ENCODE assay signal across 1 cellular context in genomic region chr18:34976899-34977786, GRCh38.
TF ChIP-seq lines count a peak whose summit lies in the region.

No MANE protein-coding gene starts in this region.

TF ChIP-seq in HepG2, 621 proteins besides CTCF, POLR2A, EP300 and RAD21 (continued from another document and continues in another):
- peak; percentile 18 for TF ChIP-seq TEAD3 (CRISPR knock-in tag; optimal IDR thresholded peaks at IDR 0.05; ENCODE audit: borderline replicate concordance)
- TF ChIP-seq, protein P1, sequence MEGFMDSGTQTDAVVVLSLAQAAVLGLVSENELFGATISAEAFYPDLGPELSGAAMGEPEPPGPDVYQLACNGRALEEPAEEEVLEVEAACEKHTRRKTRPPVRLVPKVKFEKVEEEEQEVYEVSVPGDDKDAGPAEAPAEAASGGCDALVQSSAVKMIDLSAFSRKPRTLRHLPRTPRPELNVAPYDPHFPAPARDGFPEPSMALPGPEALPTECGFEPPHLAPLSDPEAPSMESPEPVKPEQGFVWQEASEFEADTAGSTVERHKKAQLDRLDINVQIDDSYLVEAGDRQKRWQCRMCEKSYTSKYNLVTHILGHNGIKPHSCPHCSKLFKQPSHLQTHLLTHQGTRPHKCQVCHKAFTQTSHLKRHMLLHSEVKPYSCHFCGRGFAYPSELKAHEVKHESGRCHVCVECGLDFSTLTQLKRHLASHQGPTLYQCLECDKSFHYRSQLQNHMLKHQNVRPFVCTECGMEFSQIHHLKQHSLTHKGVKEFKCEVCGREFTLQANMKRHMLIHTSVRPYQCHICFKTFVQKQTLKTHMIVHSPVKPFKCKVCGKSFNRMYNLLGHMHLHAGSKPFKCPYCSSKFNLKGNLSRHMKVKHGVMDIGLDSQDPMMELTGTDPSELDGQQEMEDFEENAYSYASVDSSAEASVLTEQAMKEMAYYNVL (CRISPR knock-in tag; IDR thresholded peaks at IDR 0.05; ENCODE audit: borderline replicate concordance) = no peak
- TF ChIP-seq MEIS1 (CRISPR knock-in tag; IDR thresholded peaks at IDR 0.05; ENCODE audit: borderline replicate concordance) = peak; percentile 74; the same call in 1 of the 2 replicates
- TF ChIP-seq NONO (IDR thresholded peaks at IDR 0.05) = no peak
- peak; percentile 67 for TF ChIP-seq NONO (CRISPR knock-in tag; conservative IDR thresholded peaks at IDR 0.05)
- TF ChIP-seq ZSCAN21 (CRISPR knock-in tag; IDR thresholded peaks at IDR 0.05; ENCODE audit: borderline replicate concordance) = peak; percentile 65; the same call in 1 of the 2 replicates
- TF ChIP-seq, protein P2, sequence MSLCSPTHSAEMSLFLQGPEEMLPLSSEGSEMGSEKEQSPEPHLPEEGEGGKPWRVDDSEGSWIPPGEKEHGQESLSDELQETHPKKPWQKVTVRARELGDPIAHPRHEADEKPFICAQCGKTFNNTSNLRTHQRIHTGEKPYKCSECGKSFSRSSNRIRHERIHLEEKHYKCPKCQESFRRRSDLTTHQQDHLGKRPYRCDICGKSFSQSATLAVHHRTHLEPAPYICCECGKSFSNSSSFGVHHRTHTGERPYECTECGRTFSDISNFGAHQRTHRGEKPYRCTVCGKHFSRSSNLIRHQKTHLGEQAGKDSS (CRISPR knock-in tag; IDR thresholded peaks at IDR 0.05; ENCODE audit: borderline replicate concordance, low read depth) = no peak; the same call in 1 of the 2 replicates
- peak; percentile 20; the same call in 1 of the 2 replicates for TF ChIP-seq RERE (CRISPR knock-in tag; IDR thresholded peaks at IDR 0.05; ENCODE audit: low read depth)
- peak; percentile 77; the same call in 1 of the 2 replicates for TF ChIP-seq SNAI1 (CRISPR knock-in tag; IDR thresholded peaks at IDR 0.05; ENCODE audit: borderline replicate concordance)
- TF ChIP-seq, protein P3, sequence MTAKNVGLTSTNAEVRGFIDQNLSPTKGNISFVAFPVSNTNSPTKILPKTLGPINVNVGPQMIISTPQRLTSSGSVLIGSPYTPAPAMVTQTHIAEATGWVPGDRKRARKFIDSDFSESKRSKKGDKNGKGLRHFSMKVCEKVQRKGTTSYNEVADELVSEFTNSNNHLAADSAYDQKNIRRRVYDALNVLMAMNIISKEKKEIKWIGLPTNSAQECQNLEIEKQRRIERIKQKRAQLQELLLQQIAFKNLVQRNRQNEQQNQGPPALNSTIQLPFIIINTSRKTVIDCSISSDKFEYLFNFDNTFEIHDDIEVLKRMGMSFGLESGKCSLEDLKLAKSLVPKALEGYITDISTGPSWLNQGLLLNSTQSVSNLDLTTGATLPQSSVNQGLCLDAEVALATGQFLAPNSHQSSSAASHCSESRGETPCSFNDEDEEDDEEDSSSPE (CRISPR knock-in tag; IDR thresholded peaks at IDR 0.05) = peak; percentile 37
- TF ChIP-seq SIX1 (CRISPR knock-in tag; IDR thresholded peaks at IDR 0.05; ENCODE audit: borderline replicate concordance) = no peak
- TF ChIP-seq KAT8 (CRISPR knock-in tag; IDR thresholded peaks at IDR 0.05) = peak; percentile 39; the same call in 1 of the 2 replicates
- peak; percentile 35; the same call in 1 of the 2 replicates for TF ChIP-seq HNF4A (CRISPR knock-in tag; IDR thresholded peaks at IDR 0.05)
- TF ChIP-seq, protein P4, sequence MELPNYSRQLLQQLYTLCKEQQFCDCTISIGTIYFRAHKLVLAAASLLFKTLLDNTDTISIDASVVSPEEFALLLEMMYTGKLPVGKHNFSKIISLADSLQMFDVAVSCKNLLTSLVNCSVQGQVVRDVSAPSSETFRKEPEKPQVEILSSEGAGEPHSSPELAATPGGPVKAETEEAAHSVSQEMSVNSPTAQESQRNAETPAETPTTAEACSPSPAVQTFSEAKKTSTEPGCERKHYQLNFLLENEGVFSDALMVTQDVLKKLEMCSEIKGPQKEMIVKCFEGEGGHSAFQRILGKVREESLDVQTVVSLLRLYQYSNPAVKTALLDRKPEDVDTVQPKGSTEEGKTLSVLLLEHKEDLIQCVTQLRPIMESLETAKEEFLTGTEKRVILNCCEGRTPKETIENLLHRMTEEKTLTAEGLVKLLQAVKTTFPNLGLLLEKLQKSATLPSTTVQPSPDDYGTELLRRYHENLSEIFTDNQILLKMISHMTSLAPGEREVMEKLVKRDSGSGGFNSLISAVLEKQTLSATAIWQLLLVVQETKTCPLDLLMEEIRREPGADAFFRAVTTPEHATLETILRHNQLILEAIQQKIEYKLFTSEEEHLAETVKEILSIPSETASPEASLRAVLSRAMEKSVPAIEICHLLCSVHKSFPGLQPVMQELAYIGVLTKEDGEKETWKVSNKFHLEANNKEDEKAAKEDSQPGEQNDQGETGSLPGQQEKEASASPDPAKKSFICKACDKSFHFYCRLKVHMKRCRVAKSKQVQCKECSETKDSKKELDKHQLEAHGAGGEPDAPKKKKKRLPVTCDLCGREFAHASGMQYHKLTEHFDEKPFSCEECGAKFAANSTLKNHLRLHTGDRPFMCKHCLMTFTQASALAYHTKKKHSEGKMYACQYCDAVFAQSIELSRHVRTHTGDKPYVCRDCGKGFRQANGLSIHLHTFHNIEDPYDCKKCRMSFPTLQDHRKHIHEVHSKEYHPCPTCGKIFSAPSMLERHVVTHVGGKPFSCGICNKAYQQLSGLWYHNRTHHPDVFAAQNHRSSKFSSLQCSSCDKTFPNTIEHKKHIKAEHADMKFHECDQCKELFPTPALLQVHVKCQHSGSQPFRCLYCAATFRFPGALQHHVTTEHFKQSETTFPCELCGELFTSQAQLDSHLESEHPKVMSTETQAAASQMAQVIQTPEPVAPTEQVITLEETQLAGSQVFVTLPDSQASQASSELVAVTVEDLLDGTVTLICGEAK (IDR thresholded peaks at IDR 0.05) = no peak
- TF ChIP-seq, protein P4 (CRISPR knock-in tag; IDR thresholded peaks at IDR 0.05) = peak; percentile 40; the same call in 1 of the 2 replicates
- peak; percentile 90 for TF ChIP-seq ZNF670 (CRISPR knock-in tag; IDR thresholded peaks at IDR 0.05; ENCODE audit: borderline replicate concordance)
- peak; percentile 66; the same call in 1 of the 2 replicates for TF ChIP-seq ARID5B (CRISPR knock-in tag; IDR thresholded peaks at IDR 0.05)
- no peak for TF ChIP-seq TCF12 (IDR thresholded peaks at IDR 0.05)
- peak; percentile 63; the same call in 1 of the 2 replicates for TF ChIP-seq TCF12 (CRISPR knock-in tag; IDR thresholded peaks at IDR 0.05)
- peak; percentile 14; the same call in 1 of the 2 replicates for TF ChIP-seq ETS1 (CRISPR knock-in tag; IDR thresholded peaks at IDR 0.05)
- TF ChIP-seq HOXA5 (CRISPR knock-in tag; IDR thresholded peaks at IDR 0.05) = peak; percentile 24; the same call in 1 of the 2 replicates
- TF ChIP-seq, protein P5, sequence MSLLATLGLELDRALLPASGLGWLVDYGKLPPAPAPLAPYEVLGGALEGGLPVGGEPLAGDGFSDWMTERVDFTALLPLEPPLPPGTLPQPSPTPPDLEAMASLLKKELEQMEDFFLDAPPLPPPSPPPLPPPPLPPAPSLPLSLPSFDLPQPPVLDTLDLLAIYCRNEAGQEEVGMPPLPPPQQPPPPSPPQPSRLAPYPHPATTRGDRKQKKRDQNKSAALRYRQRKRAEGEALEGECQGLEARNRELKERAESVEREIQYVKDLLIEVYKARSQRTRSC (CRISPR knock-in tag; IDR thresholded peaks at IDR 0.05; ENCODE audit: low read depth) = no peak
- peak; percentile 95 for TF ChIP-seq SP5 (CRISPR knock-in tag; IDR thresholded peaks at IDR 0.05; ENCODE audit: borderline replicate concordance, low read depth)
- TF ChIP-seq REL (CRISPR knock-in tag; conservative IDR thresholded peaks at IDR 0.05) = peak; percentile 75; the same call in 1 of the 2 replicates
- TF ChIP-seq ZNF558 (CRISPR knock-in tag; IDR thresholded peaks at IDR 0.05; ENCODE audit: borderline replicate concordance) = peak; percentile 94; the same call in 1 of the 2 replicates
- TF ChIP-seq ARHGAP35 (CRISPR knock-in tag; IDR thresholded peaks at IDR 0.05; ENCODE audit: borderline replicate concordance) = peak; percentile 31; the same call in 1 of the 2 replicates
- TF ChIP-seq ZNF615 (CRISPR knock-in tag; IDR thresholded peaks at IDR 0.05; ENCODE audit: borderline replicate concordance) = no peak
